In the genomic region with DNA sequence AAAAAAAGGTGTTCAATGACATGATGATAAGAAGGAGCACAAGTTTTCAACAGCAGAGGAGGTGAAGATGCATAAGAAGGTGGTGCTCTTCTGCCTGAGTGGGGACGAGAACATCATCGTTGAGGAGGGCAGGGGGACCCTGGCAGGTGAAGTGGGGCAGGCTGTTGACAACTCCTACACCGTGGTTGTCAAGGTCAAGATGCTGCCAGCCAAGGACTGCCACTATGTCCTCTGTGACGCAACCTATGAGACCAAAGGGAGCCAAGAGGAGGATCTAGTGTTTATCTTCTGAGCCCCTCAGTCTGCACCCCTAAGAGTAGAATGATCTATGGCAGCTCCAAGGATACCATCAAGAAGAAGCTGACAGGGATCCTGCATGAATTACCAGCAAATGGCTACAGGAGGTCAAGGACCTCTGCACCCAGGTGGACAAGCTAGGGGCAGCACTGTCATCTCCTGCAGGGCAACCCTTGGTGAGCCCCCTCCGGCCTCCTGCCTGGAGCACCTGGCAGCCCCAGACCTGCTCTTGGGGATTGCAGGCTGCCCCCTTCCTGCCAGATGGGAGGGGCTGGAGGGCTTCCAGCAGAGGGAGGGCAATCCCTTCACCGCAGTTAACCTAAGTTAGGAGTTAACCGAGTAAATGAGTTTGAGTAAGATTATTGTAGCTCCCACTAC, we compare ENCODE assay signal across 1 cellular context.
TF ChIP-seq lines count a peak whose summit lies in the region.

No MANE protein-coding gene starts in this region.

TF ChIP-seq in K562, 482 proteins besides CTCF, POLR2A, EP300 and RAD21:
- TF ChIP-seq TCF3 (CRISPR knock-in tag; IDR thresholded peaks at IDR 0.05) (no peak), ZNF668 (CRISPR knock-in tag; IDR thresholded peaks at IDR 0.05) (no peak), PRDM10 (IDR thresholded peaks at IDR 0.05; ENCODE audit: partially characterized antibody) (peak; percentile 69)
